ENCODE assay signal across 20 cellular contexts in genomic region chr5:35166043-35166442, GRCh38.
DNase-seq lines count a peak whose midpoint lies in the region; ATAC-seq and TF ChIP-seq lines count a peak whose summit lies in the region.
"Had no signal": no experiment of that assay in that cellular context is flagged by ENCODE, and none has a peak within 500 bp of the region (broad histone marks: within the 10 kb centered on the region; RNA-seq: fewer than 3 reads in every experiment).

No MANE protein-coding gene starts in this region.

- no peak overlapping the region for H3K4me3 Mint-ChIP-seq in neural crest cell
- no peak overlapping the region for H3K4me3 Mint-ChIP-seq in T-cell
- H3K4me3 Mint-ChIP-seq: activated T-cell treated with anti-CD3 and anti-CD28 coated beads, Interleukin-2, amount 50 U/mL, for 4 hours; stimulated activated memory B cell treated with anti-CD40 and anti-IgM and Interleukin-4, amounts not matched to agents 10 μg/mL and 1 μg/mL and 100 μg/mL, for 72 hours had no signal

- H4K20me1 ChIP-seq in DOHH2 (ENCODE audit: control insufficient read depth, insufficient read depth, low read depth, low read length) = no peaks in the 10 kb centered on the region

- no peaks in the 10 kb centered on the region for H3K36me3 Mint-ChIP-seq in neural crest cell (ENCODE audit: low read depth)
- H3K36me3 Mint-ChIP-seq in T-cell = no peaks in the 10 kb centered on the region

- H3F3A ChIP-seq in DOHH2 (ENCODE audit: control insufficient read depth, insufficient read depth) = no peaks in the 10 kb centered on the region

- no peak for TF ChIP-seq POLR2A in testis (IDR thresholded peaks at IDR 0.05)

- H3K9me3 Mint-ChIP-seq in neural crest cell = peaks cover 2% of the 10 kb centered on the region
- H3K9me3 Mint-ChIP-seq in T-cell = peaks cover 6 to 25% (median 11%) of the 10 kb centered on the region in 3 donors

- CTCF ChIA-PET in T-cell (lab: Charles Lee) = no interaction called here

- DNase-seq in HT-29 (ENCODE audit: low spot score) = peak; percentile 36
- DNase-seq in choroid plexus epithelial cell (ENCODE audit: low read depth) = peak; percentile 31
- DNase-seq in neural crest cell (ENCODE audit: low read depth, low spot score) = no peak
- no peak for DNase-seq in HCEC 1CT
- DNase-seq in testis = no peak
- no peak for DNase-seq in T-cell
- DNase-seq: activated CD4-positive, alpha-beta T cell treated with anti-CD3 and anti-CD28 coated beads for 1 hour; activated naive CD4-positive, alpha-beta T cell; activated T-cell treated with anti-CD3 and anti-CD28 coated beads, Interleukin-2, amount 50 U/mL, for 4 hours; amniotic stem cell; COR-L47; KBM-7; kidney; NCI-H69; nucleus accumbens; SW 1271 had no signal

- POLR2A ChIA-PET in T-cell (lab: Charles Lee) = no interaction called here

- WGBS in testis, 2 donors = 88 to 96% methylated on average over 1 of the region's 1 CpG

- H3K4me3 ChIP-seq in DOHH2 (ENCODE audit: low read length) = no peak overlapping the region
- H3K4me3 ChIP-seq in choroid plexus epithelial cell (ENCODE audit: low read depth, low read length) = no peak overlapping the region
- H3K4me3 ChIP-seq in testis = no peak overlapping the region
- H3K4me3 ChIP-seq: smooth muscle cell had no signal

- H3K27ac Mint-ChIP-seq in neural crest cell (ENCODE audit: unreplicated experiment) = no peak overlapping the region
- no peak overlapping the region for H3K27ac Mint-ChIP-seq in T-cell
- H3K27ac Mint-ChIP-seq: stimulated activated memory B cell treated with anti-CD40 and anti-IgM and Interleukin-4, amounts not matched to agents 10 μg/mL and 1 μg/mL and 100 μg/mL, for 72 hours had no signal

- H3K27me3 ChIP-seq in DOHH2 (ENCODE audit: control insufficient read depth, low read length) = no peaks in the 10 kb centered on the region
- no peaks in the 10 kb centered on the region for H3K27me3 ChIP-seq in testis

- no peaks in the 10 kb centered on the region for H3K79me2 ChIP-seq in DOHH2 (ENCODE audit: control insufficient read depth, low read length)

- TF ChIP-seq CTCF in DOHH2 (IDR thresholded peaks at IDR 0.05; ENCODE audit: low read depth, low read length, poor library complexity, severe bottlenecking) = peak; percentile 26
- peak; percentile 48 for TF ChIP-seq CTCF in choroid plexus epithelial cell (conservative IDR thresholded peaks at IDR 0.05; ENCODE audit: low read depth, low read length)
- peak; percentile 37 for TF ChIP-seq CTCF in neural crest cell (conservative IDR thresholded peaks at IDR 0.05)
- TF ChIP-seq CTCF in testis (IDR thresholded peaks at IDR 0.05) = peak in 1 of 3 experiments; percentile 29

- no peak overlapping the region for H3K4me2 ChIP-seq in DOHH2 (ENCODE audit: low read length)
- H3K4me2 ChIP-seq: smooth muscle cell had no signal

- intact Hi-C loops in testis (cut with DNase I; ENCODE audit: low total_unique reads) = no loop called here

- H3K36me3 ChIP-seq in DOHH2 (ENCODE audit: control insufficient read depth, low read length) = no peaks in the 10 kb centered on the region
- no peaks in the 10 kb centered on the region for H3K36me3 ChIP-seq in testis (ENCODE audit: low read depth, missing control alignments)

- H3K9me3 ChIP-seq in DOHH2 (ENCODE audit: control insufficient read depth, insufficient read depth, low read length) (no peaks in the 10 kb centered on the region), testis (no peaks in the 10 kb centered on the region)

- no peaks in the 10 kb centered on the region for H3K9me2 ChIP-seq in DOHH2 (replicated peaks; ENCODE audit: control insufficient read depth, low read length)

- H3K27me3 Mint-ChIP-seq in neural crest cell (ENCODE audit: low read depth) (peaks cover 3% of the 10 kb centered on the region), T-cell (peaks cover 6 to 18% of the 10 kb centered on the region in 2 donors)

- H3K4me1 ChIP-seq in DOHH2 (ENCODE audit: control insufficient read depth, low read length) = no peaks in the 10 kb centered on the region
- H3K4me1 ChIP-seq in testis = peaks cover 10% of the 10 kb centered on the region

- H3K4me1 Mint-ChIP-seq in neural crest cell (no peaks in the 10 kb centered on the region), T-cell (no peaks in the 10 kb centered on the region)
- H3K4me1 Mint-ChIP-seq: stimulated activated memory B cell treated with anti-CD40 and anti-IgM and Interleukin-4, amounts not matched to agents 10 μg/mL and 1 μg/mL and 100 μg/mL, for 72 hours had no signal

- no peak overlapping the region for H3K27ac ChIP-seq in DOHH2 (ENCODE audit: low read depth, low read length)
- H3K27ac ChIP-seq in testis = no peak overlapping the region
- H3K27ac ChIP-seq: epithelial cell of prostate had no signal

- no peak for ATAC-seq in T-cell (replicated peaks in 1 of 4)
- ATAC-seq: activated T-cell treated with anti-CD3 and anti-CD28 coated beads, Interleukin-2, amount 50 U/mL, for 4 hours; stimulated activated memory B cell treated with anti-CD40 and anti-IgM and Interleukin-4, amounts not matched to agents 10 μg/mL and 1 μg/mL and 100 μg/mL, for 72 hours had no signal

Comparison
In these comparisons a context has a peak if more than half of its experiments do, and no peak if none do; other contexts are left out.
1. DNase-seq: peak in HT-29 (single experiment) and choroid plexus epithelial cell (single experiment); none in neural crest cell (single experiment), HCEC 1CT (single experiment), testis (single experiment) and T-cell (0 of 34).